In the genomic region with DNA sequence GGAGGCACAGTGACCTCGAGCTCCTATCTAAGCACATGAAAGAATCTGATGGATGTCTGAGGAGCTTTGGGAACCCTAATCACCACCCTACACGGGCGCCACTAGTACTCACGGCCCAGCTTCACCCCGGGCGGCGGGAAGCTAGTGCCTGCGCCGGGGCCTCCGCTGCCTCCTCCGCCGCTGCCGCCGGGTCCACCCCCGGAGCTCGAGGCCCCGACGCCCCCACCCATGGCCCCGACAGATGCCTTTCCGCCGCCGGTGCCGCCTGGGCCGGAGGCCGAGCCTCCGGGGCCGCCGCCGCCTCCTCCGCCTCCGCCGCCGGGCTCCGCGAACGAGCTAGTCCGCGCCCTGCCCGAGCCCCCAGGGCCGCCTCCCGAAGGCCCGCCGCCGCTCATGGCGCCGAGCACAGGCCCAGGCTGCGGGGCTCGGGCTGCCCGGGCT, we compare ENCODE assay signal across 8 cellular contexts. TPM values are rescaled to one million over a fixed set of nuclear protein-coding genes. Genes with fewer than 3 reads are reported as not detected.
DNase-seq lines count a peak whose midpoint lies in the region; ATAC-seq and TF ChIP-seq lines count a peak whose summit lies in the region.

No MANE protein-coding gene starts in this region.

- peak; percentile 35 for DNase-seq in activated naive CD8-positive, alpha-beta T cell treated with anti-CD3 and anti-CD28 coated beads, Interleukin-2, amount 50 U/mL, for 24 hours
- DNase-seq in kidney epithelial cell (ENCODE audit: low read depth), result no peak
- DNase-seq in stomach, result no peak
- no peak for DNase-seq in central memory CD4-positive, alpha-beta T cell
- no peak for DNase-seq in T1000 (lab: John Stamatoyannopoulos, UW)

- H3K4me1 Mint-ChIP-seq in activated naive CD8-positive, alpha-beta T cell treated with anti-CD3 and anti-CD28 coated beads, Interleukin-2, amount 50 U/mL, for 24 hours, result peaks cover 53% of the 10 kb centered on the region

- H3K27ac ChIP-seq in stomach, result peak overlapping the region; percentile 88 to 97 (median 94)

- H3K9me3 ChIP-seq in stomach, result no peaks in the 10 kb centered on the region

- peak overlapping the region; percentile 88 for H3K27ac Mint-ChIP-seq in activated naive CD8-positive, alpha-beta T cell treated with anti-CD3 and anti-CD28 coated beads, Interleukin-2, amount 50 U/mL, for 24 hours

- intact Hi-C loops in stomach (cut with DNase I; ENCODE audit: low total_unique reads), result no loop called here

- WGBS in stomach, 5 donors, result 1% methylated on average over 14 to 49 of the region's 49 CpGs

- TF ChIP-seq CTCF in kidney epithelial cell (IDR thresholded peaks at IDR 0.05; ENCODE audit: insufficient read depth, low read length, poor library complexity, severe bottlenecking) (no peak), stomach (IDR thresholded peaks at IDR 0.05) (no peak)

- peak overlapping the region; percentile 75 for H3K4me3 ChIP-seq in kidney epithelial cell (ENCODE audit: low read depth, low read length)
- H3K4me3 ChIP-seq in stomach, result peak overlapping the region; percentile 88 to 96 (median 92)

- H3K36me3 ChIP-seq in kidney epithelial cell (ENCODE audit: control insufficient read depth, insufficient read depth, low read length) (no peaks in the 10 kb centered on the region), stomach (peaks cover 7 to 35% (median 21%) of the 10 kb centered on the region in 4 donors)

- peak overlapping the region; percentile 92 for H3K4me3 Mint-ChIP-seq in activated naive CD8-positive, alpha-beta T cell treated with anti-CD3 and anti-CD28 coated beads, Interleukin-2, amount 50 U/mL, for 24 hours

- no peak for TF ChIP-seq POLR2A in stomach (IDR thresholded peaks at IDR 0.05)

- no peaks in the 10 kb centered on the region for H3K9me3 Mint-ChIP-seq in activated naive CD8-positive, alpha-beta T cell treated with anti-CD3 and anti-CD28 coated beads, Interleukin-2, amount 50 U/mL, for 24 hours

- no peak for TF ChIP-seq EP300 in stomach (IDR thresholded peaks at IDR 0.05)

- H3K4me1 ChIP-seq in stomach, result peaks cover 31 to 68% (median 58%) of the 10 kb centered on the region in 4 donors

- H3K27me3 ChIP-seq in kidney epithelial cell (ENCODE audit: control insufficient read depth, insufficient read depth, low read length), result no peaks in the 10 kb centered on the region
- H3K27me3 ChIP-seq in stomach, result no peaks in the 10 kb centered on the region

- ATAC-seq in GM18498 (IDR thresholded peaks at IDR 0.05; ENCODE audit: unreplicated experiment), result peak; percentile 0
- ATAC-seq in HG03196 (IDR thresholded peaks at IDR 0.05; ENCODE audit: unreplicated experiment), result peak; percentile 0
- no peak for ATAC-seq in activated naive CD8-positive, alpha-beta T cell treated with anti-CD3 and anti-CD28 coated beads, Interleukin-2, amount 50 U/mL, for 24 hours
- no peak for ATAC-seq in HG03442 (IDR thresholded peaks at IDR 0.05; ENCODE audit: unreplicated experiment)

- no peaks in the 10 kb centered on the region for H3K27me3 Mint-ChIP-seq in activated naive CD8-positive, alpha-beta T cell treated with anti-CD3 and anti-CD28 coated beads, Interleukin-2, amount 50 U/mL, for 24 hours

- H3K36me3 Mint-ChIP-seq in activated naive CD8-positive, alpha-beta T cell treated with anti-CD3 and anti-CD28 coated beads, Interleukin-2, amount 50 U/mL, for 24 hours (ENCODE audit: low read depth), result peaks cover 27% of the 10 kb centered on the region

RNA-seq across cellular contexts. Expression of a gene that starts 0.3 kb away (rescaled TPM):
- total RNA-seq in kidney epithelial cell (27.3 and 36.1 TPM in 2 replicates), stomach (10 to 100 TPM in 4 of 5 donors, 1 to 10 TPM in 1; 5.8 to 77.2 (median 22.6) TPM)
- 10 to 100 TPM; 25.5 to 40.8 (median 35.0) TPM for polyA plus RNA-seq in stomach

RNA-seq across cellular contexts. Expression of a gene that starts 12.8 kb away (rescaled TPM):
- total RNA-seq in kidney epithelial cell (31.6 and 48.8 TPM in 2 replicates), stomach (100 to 1,000 TPM in 1 of 5 donors, 10 to 100 TPM in 4; 11.6 to 118 (median 40.6) TPM)
- 10 to 100 TPM; 12.9 to 36.5 (median 16.3) TPM for polyA plus RNA-seq in stomach

RNA-seq across cellular contexts. Expression of a gene that starts 22.0 kb away (rescaled TPM):
- 6.1 and 7.3 TPM in 2 replicates for total RNA-seq in kidney epithelial cell
- 10 to 100 TPM in 2 of 5 donors, 1 to 10 TPM in 3; 4.7 to 12.0 (median 6.8) TPM for total RNA-seq in stomach
- 1 to 10 TPM; 2.4 to 3.7 (median 3.2) TPM for polyA plus RNA-seq in stomach

RNA-seq across cellular contexts. Expression of a gene that starts 24.6 kb away (rescaled TPM):
- 42.9 and 47.3 TPM in 2 replicates for total RNA-seq in kidney epithelial cell
- 100 to 1,000 TPM in 1 of 5 donors, 10 to 100 TPM in 4; 16.7 to 195 (median 43.8) TPM for total RNA-seq in stomach
- 10 to 100 TPM; 20.8 to 35.9 (median 22.0) TPM for polyA plus RNA-seq in stomach

RNA-seq across cellular contexts. Expression of a gene that starts 27.0 kb away (rescaled TPM):
- total RNA-seq in kidney epithelial cell (39.4 and 41.7 TPM in 2 replicates), stomach (10 to 100 TPM; 19.8 to 60.3 (median 39.1) TPM)
- polyA plus RNA-seq in stomach, result 10 to 100 TPM; 15.4 to 31.8 (median 21.5) TPM

Comparison
In these comparisons a context has a peak if more than half of its experiments do, and no peak if none do; other contexts are left out.
1. ATAC-seq: peak in GM18498 (single experiment) and HG03196 (single experiment); none in activated naive CD8-positive, alpha-beta T cell treated with anti-CD3 and anti-CD28 coated beads, Interleukin-2, amount 50 U/mL, for 24 hours (single experiment) and HG03442 (single experiment).